1 cellular context compared by ENCODE assay signal in genomic region chr2:10133007-10133647, GRCh38.
TF ChIP-seq lines count a peak whose summit lies in the region.

No MANE protein-coding gene starts in this region.

TF ChIP-seq in K562, 482 proteins besides CTCF, POLR2A, EP300 and RAD21 (continued from another document):
- TF ChIP-seq NFIC (IDR thresholded peaks at IDR 0.05) = peak; percentile 34; the same call in 1 of the 2 replicates
- TF ChIP-seq RNF2 (IDR thresholded peaks at IDR 0.05) = no peak
- TF ChIP-seq SUPT5H (IDR thresholded peaks at IDR 0.05) = peak; percentile 36; the same call in 1 of the 2 replicates
- peak; percentile 32; the same call in 1 of the 2 replicates for TF ChIP-seq TAL1 (IDR thresholded peaks at IDR 0.05)
- no peak for TF ChIP-seq GTF2E2 (tag; IDR thresholded peaks at IDR 0.05)
- TF ChIP-seq EP400 (IDR thresholded peaks at IDR 0.05) = no peak
- no peak for TF ChIP-seq RFX7 (CRISPR knock-in tag; IDR thresholded peaks at IDR 0.05)
- TF ChIP-seq SIN3A (IDR thresholded peaks at IDR 0.05; ENCODE audit: borderline replicate concordance in 2 of 2, control insufficient read depth in 1 of 2, low read depth in 2 of 2, low read length in 2 of 2) = peak in 1 of 2 experiments; percentile 35; a peak in 1 of 4 replicates
- peak; percentile 26; the same call in 1 of the 2 replicates for TF ChIP-seq CHD2 (IDR thresholded peaks at IDR 0.05; ENCODE audit: low read depth, low read length)
- TF ChIP-seq ZNF23 (CRISPR knock-in tag; IDR thresholded peaks at IDR 0.05) = no peak
- peak; percentile 47 for TF ChIP-seq POLR2AphosphoS5 (IDR thresholded peaks at IDR 0.05; ENCODE audit: control insufficient read depth, insufficient read depth, low read depth, low read length)
- peak; percentile 35; the same call in 1 of the 2 replicates for TF ChIP-seq POLR2G (IDR thresholded peaks at IDR 0.05; ENCODE audit: low read depth, low read length)
- no peak for TF ChIP-seq IRF1 (CRISPR knock-in tag; IDR thresholded peaks at IDR 0.05; ENCODE audit: borderline replicate concordance)
- no peak for TF ChIP-seq ZNF695 (CRISPR knock-in tag; IDR thresholded peaks at IDR 0.05)
- TF ChIP-seq ZNF79 (CRISPR knock-in tag; IDR thresholded peaks at IDR 0.05; ENCODE audit: low read depth) = no peak
- TF ChIP-seq CBFA2T3 (IDR thresholded peaks at IDR 0.05) = peak; percentile 73
- no peak for TF ChIP-seq ZBTB17 (CRISPR knock-in tag; IDR thresholded peaks at IDR 0.05)
- no peak for TF ChIP-seq SMAD1 (IDR thresholded peaks at IDR 0.05; ENCODE audit: low read depth, low read length, partially characterized antibody)
- no peak for TF ChIP-seq MBD2 (IDR thresholded peaks at IDR 0.05; ENCODE audit: borderline replicate concordance, low read depth)
- no peak for TF ChIP-seq MED1 (CRISPR knock-in tag; IDR thresholded peaks at IDR 0.05; ENCODE audit: borderline replicate concordance)
- TF ChIP-seq ARID2 (IDR thresholded peaks at IDR 0.05) = no peak
- no peak for TF ChIP-seq SAP30 (IDR thresholded peaks at IDR 0.05; ENCODE audit: borderline replicate concordance, insufficient read depth, low read depth, low read length, poor library complexity, severe bottlenecking)
- TF ChIP-seq U2AF1 (optimal IDR thresholded peaks at IDR 0.05; ENCODE audit: low read depth, low read length) = no peak
- peak; percentile 40 for TF ChIP-seq KDM5B (IDR thresholded peaks at IDR 0.05; ENCODE audit: insufficient replicate concordance, low read depth, low read length)
